In genomic region chr6:138227316-138227781, GRCh38 we compare ENCODE assay signal across 15 cellular contexts.
DNase-seq lines count a peak whose midpoint lies in the region; ATAC-seq and TF ChIP-seq lines count a peak whose summit lies in the region.
"Had no signal": no experiment of that assay in that cellular context is flagged by ENCODE, and none has a peak within 500 bp of the region (broad histone marks: within the 10 kb centered on the region; RNA-seq: fewer than 3 reads in every experiment).

No MANE protein-coding gene starts in this region.

- DNase-seq in DMS153 treated with DMSO at 0.1 percent for 48 hours (lab: John Stamatoyannopoulos, UW; ENCODE audit: unreplicated experiment) (peak; percentile 85), NCI-H146 treated with DMSO at 0.1 percent for 48 hours (lab: John Stamatoyannopoulos, UW; ENCODE audit: unreplicated experiment) (peak; percentile 81), SW480 (ENCODE audit: low spot score) (peak; percentile 16), GM20000 (ENCODE audit: low spot score) (no peak), NCI-H1105 treated with DMSO at 0.1 percent for 48 hours (lab: John Stamatoyannopoulos, UW) (no peak), RPMI8226 (no peak)
- DNase-seq: activated CD4-positive, alpha-beta T cell treated with anti-CD3 and anti-CD28 coated beads, Interleukin-2, amount 10 ng/mL, durations not matched to agents 24 days and 14 days; activated T-cell treated with anti-CD3 and anti-CD28 coated beads, Interleukin-2, amount 50 U/mL, for 4 hours; immature natural killer cell; NCI-H1048; SIG-M5; stimulated activated naive CD4-positive, alpha-beta T cell; T-helper 9 cell had no signal

- no peaks in the 10 kb centered on the region for H3K36me3 ChIP-seq in mucosa of rectum (ENCODE audit: control insufficient read depth in 2 of 2, insufficient read depth in 2 of 2, low read length in 2 of 2)

- peaks cover 13 to 15% of the 10 kb centered on the region in 2 donors for H3K4me1 ChIP-seq in mucosa of rectum (ENCODE audit: control insufficient read depth in 2 of 2, insufficient read depth in 2 of 2, low read length in 2 of 2)

- H3K9ac ChIP-seq in mucosa of rectum (ENCODE audit: low read depth in 1 of 2, low read length in 2 of 2): peak overlapping the region in 1 of 2 donors; percentile 13

- no peaks in the 10 kb centered on the region for H3K9me3 ChIP-seq in mucosa of rectum (ENCODE audit: control insufficient read depth in 2 of 2, low read length in 2 of 2)

- peak overlapping the region; percentile 67 to 81 for H3K27ac ChIP-seq in mucosa of rectum (ENCODE audit: low read depth in 2 of 2, low read length in 2 of 2)

- no peak for ATAC-seq in GM18520 (IDR thresholded peaks at IDR 0.05; ENCODE audit: unreplicated experiment)
- ATAC-seq: activated T-cell treated with anti-CD3 and anti-CD28 coated beads, Interleukin-2, amount 50 U/mL, for 4 hours had no signal

- peak overlapping the region; percentile 1 to 51 for H3K4me3 ChIP-seq in mucosa of rectum (ENCODE audit: low read length in 2 of 2)

- no peaks in the 10 kb centered on the region for H3K27me3 ChIP-seq in mucosa of rectum (ENCODE audit: control insufficient read depth in 2 of 2, insufficient read depth in 2 of 2, low read length in 2 of 2)

- TF ChIP-seq CTCF in GM20000 (IDR thresholded peaks at IDR 0.05; ENCODE audit: extremely low read depth, missing control alignments): no peak

Comparison
In these comparisons a context has a peak if more than half of its experiments do, and no peak if none do; other contexts are left out.
1. DNase-seq: peak in DMS153 treated with DMSO at 0.1 percent for 48 hours (single experiment), NCI-H146 treated with DMSO at 0.1 percent for 48 hours (single experiment) and SW480 (single experiment); none in GM20000 (single experiment), NCI-H1105 treated with DMSO at 0.1 percent for 48 hours (single experiment) and RPMI8226 (single experiment).